Comparison of ENCODE assay signal across 9 cellular contexts in genomic region chr6:84422380-84422968, GRCh38.
A peak's percentile ranks its signal among the peaks of the same experiment; 100 is the strongest.
DNase-seq lines count a peak whose midpoint lies in the region; ATAC-seq and TF ChIP-seq lines count a peak whose summit lies in the region.
"Had no signal": no experiment of that assay in that cellular context is flagged by ENCODE, and none has a peak within 500 bp of the region (broad histone marks: within the 10 kb centered on the region; RNA-seq: fewer than 3 reads in every experiment).

No MANE protein-coding gene starts in this region.

- no peaks in the 10 kb centered on the region for H3K36me3 Mint-ChIP-seq in activated T-cell treated with anti-CD3 and anti-CD28 coated beads, Interleukin-2, amount 50 U/mL, for 24 hours (ENCODE audit: low read depth)
- no peaks in the 10 kb centered on the region for H3K36me3 Mint-ChIP-seq in activated T-helper 1 cell treated with anti-CD3 and anti-CD28 coated beads, Interleukin-12 subunit alpha, Interleukin-12 subunit beta, Interleukin-2, Interleukin-4 antibody, amounts not matched to agents 30 ng/mL and 10 ng/mL and 1 ng/mL, durations not matched to agents 14 hours and 24 hours and 36 hours (ENCODE audit: low read depth)

- no peak overlapping the region for H3K4me3 ChIP-seq in RWPE2 (ENCODE audit: severe bottlenecking)
- no peak overlapping the region for H3K4me3 ChIP-seq in neuronal stem cell (ENCODE audit: low read length in 2 of 2)

- no peak overlapping the region for H2AK5ac ChIP-seq in neuronal stem cell (ENCODE audit: low read depth, low read length)

- H3K36me3 ChIP-seq in RWPE2 (ENCODE audit: low read depth) (no peaks in the 10 kb centered on the region), neuronal stem cell (replicated peaks in 1 of 2; ENCODE audit: control insufficient read depth in 2 of 2, insufficient read depth in 2 of 2, low read length in 2 of 2) (no peaks in the 10 kb centered on the region)

- H2AFZ ChIP-seq in neuronal stem cell (ENCODE audit: low read length), result peak overlapping the region; percentile 30

- intact Hi-C loops in activated T-helper 1 cell treated with anti-CD3 and anti-CD28 coated beads, Interleukin-12 subunit alpha, Interleukin-12 subunit beta, Interleukin-2, Interleukin-4 antibody, amounts not matched to agents 30 ng/mL and 10 ng/mL and 1 ng/mL, durations not matched to agents 14 hours and 24 hours and 36 hours (cut with micrococcal nuclease), result loop anchor here (10.0 kb wide), 1 partner anchor 538 kb away; no protein-coding TSS in a partner anchor

- H3K4ac ChIP-seq in neuronal stem cell (ENCODE audit: low read length), result no peak overlapping the region

- no peaks in the 10 kb centered on the region for H3K4me1 ChIP-seq in RWPE2 (ENCODE audit: insufficient read depth, poor library complexity, severe bottlenecking)
- H3K4me1 ChIP-seq in neuronal stem cell (ENCODE audit: control insufficient read depth in 2 of 2, insufficient read depth in 1 of 2, low read depth in 1 of 2, low read length in 2 of 2), result peaks cover 0 to 9% of the 10 kb centered on the region in 2 donors

- no peak overlapping the region for H3K23ac ChIP-seq in neuronal stem cell (ENCODE audit: low read depth, low read length, poor library complexity)

- DNase-seq in activated T-cell treated with anti-CD3 and anti-CD28 coated beads, Interleukin-2, amount 50 U/mL, for 48 hours, result peak; percentile 28 to 29
- no peak for DNase-seq in activated T-cell treated with anti-CD3 and anti-CD28 coated beads, Interleukin-2, amount 50 U/mL, for 24 hours
- DNase-seq in RWPE2 (ENCODE audit: low spot score), result no peak
- DNase-seq in fibroblast of gingiva (ENCODE audit: low read depth), result peak; percentile 59
- peak; percentile 72 for DNase-seq in neuronal stem cell (ENCODE audit: low spot score)
- DNase-seq in activated T-helper 1 cell treated with anti-CD3 and anti-CD28 coated beads, Interleukin-12 subunit alpha, Interleukin-12 subunit beta, Interleukin-2, Interleukin-4 antibody, amounts not matched to agents 30 ng/mL and 10 ng/mL and 1 ng/mL, durations not matched to agents 14 hours and 24 hours and 36 hours (ENCODE audit: low spot score), result no peak

- no peak overlapping the region for H4K91ac ChIP-seq in neuronal stem cell (ENCODE audit: low read depth, low read length, poor library complexity)

- H3K9ac ChIP-seq in neuronal stem cell (ENCODE audit: low read depth, low read length, poor library complexity), result no peak overlapping the region

- no peak overlapping the region for H3K4me2 ChIP-seq in neuronal stem cell (ENCODE audit: insufficient read depth, low read length, poor library complexity, severe bottlenecking)

- ATAC-seq in HG02981 (IDR thresholded peaks at IDR 0.05; ENCODE audit: unreplicated experiment), result peak; percentile 78
- ATAC-seq in RWPE2 (ENCODE audit: low read depth), result peak; percentile 74
- no peak for ATAC-seq in GM18858 (IDR thresholded peaks at IDR 0.05; ENCODE audit: unreplicated experiment)

- no peaks in the 10 kb centered on the region for H3K79me1 ChIP-seq in neuronal stem cell (ENCODE audit: low read depth, low read length)

- H2BK5ac ChIP-seq in neuronal stem cell (ENCODE audit: low read length), result no peak overlapping the region

- H3K9me3 ChIP-seq in RWPE2 (ENCODE audit: severe bottlenecking), result no peaks in the 10 kb centered on the region
- no peaks in the 10 kb centered on the region for H3K9me3 ChIP-seq in neuronal stem cell (replicated peaks in 1 of 2; ENCODE audit: control insufficient read depth in 2 of 2, insufficient read depth in 1 of 2, low read depth in 1 of 2, low read length in 2 of 2)

- H3K4me1 Mint-ChIP-seq in activated T-cell treated with anti-CD3 and anti-CD28 coated beads, Interleukin-2, amount 50 U/mL, for 24 hours (ENCODE audit: low read depth), result no peaks in the 10 kb centered on the region
- no peaks in the 10 kb centered on the region for H3K4me1 Mint-ChIP-seq in activated T-helper 1 cell treated with anti-CD3 and anti-CD28 coated beads, Interleukin-12 subunit alpha, Interleukin-12 subunit beta, Interleukin-2, Interleukin-4 antibody, amounts not matched to agents 30 ng/mL and 10 ng/mL and 1 ng/mL, durations not matched to agents 14 hours and 24 hours and 36 hours (ENCODE audit: low read depth)

- no peaks in the 10 kb centered on the region for H3K9me3 Mint-ChIP-seq in activated T-cell treated with anti-CD3 and anti-CD28 coated beads, Interleukin-2, amount 50 U/mL, for 24 hours
- H3K9me3 Mint-ChIP-seq in activated T-helper 1 cell treated with anti-CD3 and anti-CD28 coated beads, Interleukin-12 subunit alpha, Interleukin-12 subunit beta, Interleukin-2, Interleukin-4 antibody, amounts not matched to agents 30 ng/mL and 10 ng/mL and 1 ng/mL, durations not matched to agents 14 hours and 24 hours and 36 hours, result no peaks in the 10 kb centered on the region
- H3K9me3 Mint-ChIP-seq: stimulated activated naive CD8-positive, alpha-beta T cell treated with anti-CD3 and anti-CD28 coated beads, Interleukin-15, Interleukin-2, amounts not matched to agents 100 ng/mL and 50 ng/mL, for 24 hours had no signal

- no peak overlapping the region for H4K8ac ChIP-seq in neuronal stem cell (ENCODE audit: low read depth, low read length)

- no peak overlapping the region for H3K27ac Mint-ChIP-seq in activated T-cell treated with anti-CD3 and anti-CD28 coated beads, Interleukin-2, amount 50 U/mL, for 24 hours
- H3K27ac Mint-ChIP-seq in activated T-helper 1 cell treated with anti-CD3 and anti-CD28 coated beads, Interleukin-12 subunit alpha, Interleukin-12 subunit beta, Interleukin-2, Interleukin-4 antibody, amounts not matched to agents 30 ng/mL and 10 ng/mL and 1 ng/mL, durations not matched to agents 14 hours and 24 hours and 36 hours, result no peak overlapping the region
- H3K27ac Mint-ChIP-seq: stimulated activated naive CD8-positive, alpha-beta T cell treated with anti-CD3 and anti-CD28 coated beads, Interleukin-15, Interleukin-2, amounts not matched to agents 100 ng/mL and 50 ng/mL, for 24 hours had no signal

- H3K27me3 ChIP-seq in RWPE2 (ENCODE audit: insufficient read depth, poor library complexity, severe bottlenecking) (peaks cover 51% of the 10 kb centered on the region), neuronal stem cell (ENCODE audit: control insufficient read depth in 3 of 3, insufficient read depth in 3 of 3, low read depth in 1 of 3, low read length in 3 of 3) (peaks cover 0 to 5% (median 0%) of the 10 kb centered on the region in 3 experiments)

- peaks cover 9% of the 10 kb centered on the region for H3K27me3 Mint-ChIP-seq in activated T-cell treated with anti-CD3 and anti-CD28 coated beads, Interleukin-2, amount 50 U/mL, for 24 hours
- H3K27me3 Mint-ChIP-seq in activated T-helper 1 cell treated with anti-CD3 and anti-CD28 coated beads, Interleukin-12 subunit alpha, Interleukin-12 subunit beta, Interleukin-2, Interleukin-4 antibody, amounts not matched to agents 30 ng/mL and 10 ng/mL and 1 ng/mL, durations not matched to agents 14 hours and 24 hours and 36 hours (ENCODE audit: insufficient read depth), result peaks cover under 1% of the 10 kb centered on the region

- peak; percentile 78 for TF ChIP-seq CTCF in RWPE2 (IDR thresholded peaks at IDR 0.05; ENCODE audit: poor library complexity, severe bottlenecking)

- no peak overlapping the region for H2BK15ac ChIP-seq in neuronal stem cell (ENCODE audit: low read length)

- H2BK12ac ChIP-seq in neuronal stem cell (ENCODE audit: low read length), result no peak overlapping the region

- H2BK120ac ChIP-seq in neuronal stem cell (ENCODE audit: low read depth, low read length), result no peak overlapping the region

- H3K27ac ChIP-seq in RWPE2 (ENCODE audit: poor library complexity, severe bottlenecking) (no peak overlapping the region), neuronal stem cell (replicated peaks; ENCODE audit: low read length) (no peak overlapping the region)

- H3K4me3 Mint-ChIP-seq in activated T-cell treated with anti-CD3 and anti-CD28 coated beads, Interleukin-2, amount 50 U/mL, for 24 hours, result no peak overlapping the region
- no peak overlapping the region for H3K4me3 Mint-ChIP-seq in activated T-helper 1 cell treated with anti-CD3 and anti-CD28 coated beads, Interleukin-12 subunit alpha, Interleukin-12 subunit beta, Interleukin-2, Interleukin-4 antibody, amounts not matched to agents 30 ng/mL and 10 ng/mL and 1 ng/mL, durations not matched to agents 14 hours and 24 hours and 36 hours
- H3K4me3 Mint-ChIP-seq: stimulated activated naive CD8-positive, alpha-beta T cell treated with anti-CD3 and anti-CD28 coated beads, Interleukin-15, Interleukin-2, amounts not matched to agents 100 ng/mL and 50 ng/mL, for 24 hours had no signal

- H3K18ac ChIP-seq in neuronal stem cell (ENCODE audit: low read length), result no peak overlapping the region

- no CpG with 5 or more reads among the region's 13 CpGs for WGBS in neuronal stem cell (ENCODE audit: extremely low coverage in 2 of 2, insufficient read length in 2 of 2, insufficient replicate concordance in 1 of 2), 2 donors

- no peak overlapping the region for H3K14ac ChIP-seq in neuronal stem cell (ENCODE audit: low read length)

Comparison
In these comparisons a context has a peak if more than half of its experiments do, and no peak if none do; other contexts are left out.
1. DNase-seq: peak in activated T-cell treated with anti-CD3 and anti-CD28 coated beads, Interleukin-2, amount 50 U/mL, for 48 hours (2 of 2), fibroblast of gingiva (single experiment) and neuronal stem cell (single experiment); none in activated T-cell treated with anti-CD3 and anti-CD28 coated beads, Interleukin-2, amount 50 U/mL, for 24 hours (single experiment), RWPE2 (single experiment) and activated T-helper 1 cell treated with anti-CD3 and anti-CD28 coated beads, Interleukin-12 subunit alpha, Interleukin-12 subunit beta, Interleukin-2, Interleukin-4 antibody, amounts not matched to agents 30 ng/mL and 10 ng/mL and 1 ng/mL, durations not matched to agents 14 hours and 24 hours and 36 hours (single experiment).